Comparison of ENCODE assay signal across 9 cellular contexts in genomic region chr16:15395631-15396508, GRCh38. TPM values are rescaled to one million over a fixed set of nuclear protein-coding genes. Genes with fewer than 3 reads are reported as not detected.
DNase-seq lines count a peak whose midpoint lies in the region; ATAC-seq, FAIRE-seq and TF ChIP-seq lines count a peak whose summit lies in the region.
"Not testable (repeated sequence)": the region's sequence is repeated elsewhere in the genome, so short reads cannot be mapped to it uniquely, and the experiment has no call there.
"Had no signal": no experiment of that assay in that cellular context is flagged by ENCODE, and none has a peak within 500 bp of the region (broad histone marks: within the 10 kb centered on the region; RNA-seq: fewer than 3 reads in every experiment).

Gene MPV17L, plus strand, starts transcription at chr16:15395754. Its CDS starts 144 bp downstream, at chr16:15395898.

- CTCF ChIA-PET in endothelial cell of umbilical vein (lab: Charles Lee), result not testable (repeated sequence)

- not testable (repeated sequence) for H3K9me3 ChIP-seq in endothelial cell of umbilical vein (replicated peaks; ENCODE audit: control insufficient read depth, insufficient read depth, low read length)

- H3K4me1 Mint-ChIP-seq in activated naive CD8-positive, alpha-beta T cell treated with anti-CD3 and anti-CD28 coated beads for 36 hours; nephron; stimulated activated memory B cell treated with anti-CD40 and anti-IgM and Interleukin-4, amounts not matched to agents 10 μg/mL and 1 μg/mL and 100 μg/mL, for 72 hours: not testable (repeated sequence)

- H3K36me3 Mint-ChIP-seq in activated naive CD8-positive, alpha-beta T cell treated with anti-CD3 and anti-CD28 coated beads for 36 hours; nephron (ENCODE audit: low read depth); stimulated activated memory B cell treated with anti-CD40 and anti-IgM and Interleukin-4, amounts not matched to agents 10 μg/mL and 1 μg/mL and 100 μg/mL, for 72 hours: not testable (repeated sequence)

- DNase-seq in AG10803 (ENCODE audit: low read depth); endothelial cell of umbilical vein (ENCODE audit: low read depth, low spot score): not testable (repeated sequence)
- peak in 45 of 76 experiments; percentile 2 to 62 (median 29) for DNase-seq in HUDEP-2 (lab: John Stamatoyannopoulos, UW; ENCODE audit: unreplicated experiment in 76 of 76)
- DNase-seq in NCI-H510A treated with DMSO at 0.1 percent for 48 hours (lab: John Stamatoyannopoulos, UW), result peak; percentile 60
- DNase-seq in activated naive CD8-positive, alpha-beta T cell treated with anti-CD3 and anti-CD28 coated beads for 36 hours, result peak; percentile 16
- peak; percentile 75 for DNase-seq in iPS-NIHi11 (ENCODE audit: low spot score)

- not testable (repeated sequence) for TF ChIP-seq POLR2A in endothelial cell of umbilical vein (IDR thresholded peaks at IDR 0.05; ENCODE audit: low read depth, low read length)

- H3K4me1 ChIP-seq in endothelial cell of umbilical vein (ENCODE audit: control insufficient read depth, extremely low read depth, insufficient read depth, low read length), result not testable (repeated sequence)

- dilution Hi-C loops in endothelial cell of umbilical vein (cut with MboI; ENCODE audit: extremely low pct_ligation_motif_present, low sequenced_read_pairs), result not testable (repeated sequence)

- H3K9me3 Mint-ChIP-seq in activated naive CD8-positive, alpha-beta T cell treated with anti-CD3 and anti-CD28 coated beads for 36 hours; nephron; stimulated activated memory B cell treated with anti-CD40 and anti-IgM and Interleukin-4, amounts not matched to agents 10 μg/mL and 1 μg/mL and 100 μg/mL, for 72 hours: not testable (repeated sequence)

- H3K9me1 ChIP-seq in endothelial cell of umbilical vein (replicated peaks; ENCODE audit: control insufficient read depth, extremely low read depth, insufficient read depth, low read length), result not testable (repeated sequence)

- H3K4me3 ChIP-seq in AG10803 (ENCODE audit: low read length) (peak within 1 kb of the TSS; percentile 27), endothelial cell of umbilical vein (replicated peaks in 1 of 3; ENCODE audit: insufficient read depth in 1 of 3, low read depth in 1 of 3, low read length in 3 of 3) (peak within 1 kb of the TSS; percentile 23 to 41 (median 36))

- not testable (repeated sequence) for H3K27me3 ChIP-seq in endothelial cell of umbilical vein (ENCODE audit: control insufficient read depth in 2 of 2, insufficient read depth in 2 of 2, low read length in 2 of 2)

- not testable (repeated sequence) for H3K27ac Mint-ChIP-seq in activated naive CD8-positive, alpha-beta T cell treated with anti-CD3 and anti-CD28 coated beads for 36 hours; stimulated activated memory B cell treated with anti-CD40 and anti-IgM and Interleukin-4, amounts not matched to agents 10 μg/mL and 1 μg/mL and 100 μg/mL, for 72 hours
- peak within 1 kb of the TSS in 2 of 3 experiments; percentile 33 to 83 for H3K27ac Mint-ChIP-seq in nephron

- H3K9ac ChIP-seq in endothelial cell of umbilical vein (replicated peaks; ENCODE audit: extremely low read depth, insufficient read depth, low read length), result not testable (repeated sequence)

- H3K27ac ChIP-seq in endothelial cell of umbilical vein (ENCODE audit: insufficient read depth, low read depth, low read length), result not testable (repeated sequence)

- POLR2A ChIA-PET in endothelial cell of umbilical vein (lab: Charles Lee), result not testable (repeated sequence)

- H3K27me3 Mint-ChIP-seq in activated naive CD8-positive, alpha-beta T cell treated with anti-CD3 and anti-CD28 coated beads for 36 hours, result peaks cover 62% of the 10 kb centered on the region
- not testable (repeated sequence) for H3K27me3 Mint-ChIP-seq in nephron (ENCODE audit: low read depth)
- peaks cover 11% of the 10 kb centered on the region for H3K27me3 Mint-ChIP-seq in stimulated activated memory B cell treated with anti-CD40 and anti-IgM and Interleukin-4, amounts not matched to agents 10 μg/mL and 1 μg/mL and 100 μg/mL, for 72 hours

- not testable (repeated sequence) for FAIRE-seq in endothelial cell of umbilical vein (lab: Jason Lieb, UNC)

- intact Hi-C loops in endothelial cell of umbilical vein (cut with micrococcal nuclease), result not testable (repeated sequence)

- TF ChIP-seq CTCF in AG10803 (conservative IDR thresholded peaks at IDR 0.05; ENCODE audit: low read length); endothelial cell of umbilical vein (IDR thresholded peaks at IDR 0.05; ENCODE audit: extremely low read depth in 1 of 2, insufficient read depth in 1 of 2, low read depth in 1 of 2, low read length in 2 of 2); nephron (IDR thresholded peaks at IDR 0.05; ENCODE audit: unreplicated experiment in 3 of 3): not testable (repeated sequence)

- BruUV-seq in endothelial cell of umbilical vein (replicated peaks; lab: Mats Ljungman, UMichigan), result not testable (repeated sequence)

- not testable (repeated sequence) for H4K20me1 ChIP-seq in endothelial cell of umbilical vein (replicated peaks; ENCODE audit: control insufficient read depth, extremely low read depth, insufficient read depth, low read length)

- H3K4me2 ChIP-seq in endothelial cell of umbilical vein (ENCODE audit: insufficient read depth, low read length), result peak within 1 kb of the TSS; percentile 42

- not testable (repeated sequence) for H3K36me3 ChIP-seq in endothelial cell of umbilical vein (ENCODE audit: control insufficient read depth in 2 of 2, extremely low read depth in 1 of 2, insufficient read depth in 2 of 2, low read length in 2 of 2)

- peak within 1 kb of the TSS; percentile 95 for H2AFZ ChIP-seq in endothelial cell of umbilical vein (ENCODE audit: low read depth, low read length)

- ATAC-seq in stimulated activated memory B cell treated with anti-CD40 and anti-IgM and Interleukin-4, amounts not matched to agents 10 μg/mL and 1 μg/mL and 100 μg/mL, for 72 hours, result peak; percentile 80

- peak within 1 kb of the TSS; percentile 22 for H3K4me3 Mint-ChIP-seq in activated naive CD8-positive, alpha-beta T cell treated with anti-CD3 and anti-CD28 coated beads for 36 hours
- peak within 1 kb of the TSS; percentile 82 to 86 (median 83) for H3K4me3 Mint-ChIP-seq in nephron
- peak within 1 kb of the TSS; percentile 70 for H3K4me3 Mint-ChIP-seq in stimulated activated memory B cell treated with anti-CD40 and anti-IgM and Interleukin-4, amounts not matched to agents 10 μg/mL and 1 μg/mL and 100 μg/mL, for 72 hours

- not testable (repeated sequence) for H3K79me2 ChIP-seq in endothelial cell of umbilical vein (ENCODE audit: control insufficient read depth, insufficient read depth, low read length)

RNA-seq across cellular contexts. Expression of gene MPV17L, which starts in this region (rescaled TPM):
- under 1 TPM; 0.20 to 0.21 TPM for total RNA-seq in activated naive CD8-positive, alpha-beta T cell treated with anti-CD3 and anti-CD28 coated beads for 36 hours
- 0.22 and 0.32 TPM in 2 replicates for total RNA-seq in endothelial cell of umbilical vein
- polyA plus RNA-seq in endothelial cell of umbilical vein, result 0.06 and 0.18 TPM in 2 replicates
- 0.04 and 0.07 TPM in 2 replicates for polyA plus RNA-seq in endothelial cell of umbilical vein (2011; cell fraction: cytosol; rRNA removed)
- 0.01 and 0.11 TPM in 2 replicates for polyA plus RNA-seq in endothelial cell of umbilical vein (2011; cell fraction: nucleus; rRNA removed)
- 0.16 and 0.27 TPM in 2 replicates for polyA plus RNA-seq in endothelial cell of umbilical vein (2012)
- 0.19 and 1.9 TPM in 2 replicates for polyA minus RNA-seq in endothelial cell of umbilical vein
- 9.6 TPM for polyA minus RNA-seq in endothelial cell of umbilical vein (2011; cell fraction: cytosol; rRNA and poly(A)+ RNA removed)
- polyA minus RNA-seq in endothelial cell of umbilical vein (2011; cell fraction: nucleus; rRNA and poly(A)+ RNA removed), result 0.05 TPM in 1 of 2 replicates, not detected in the other
- total RNA-seq: RPMI7951 had no signal

Comparison
In these comparisons a context has a peak if more than half of its experiments do, and no peak if none do; other contexts are left out.
1. Peak in DNase-seq in activated naive CD8-positive, alpha-beta T cell treated with anti-CD3 and anti-CD28 coated beads for 36 hours; RNA of the gene not detected or under 1 TPM.
2. H3K4me3 Mint-ChIP-seq: peak in every context shown above with its lines; median percentile 83 in nephron; 70 in stimulated activated memory B cell treated with anti-CD40 and anti-IgM and Interleukin-4, amounts not matched to agents 10 μg/mL and 1 μg/mL and 100 μg/mL, for 72 hours; 22 in activated naive CD8-positive, alpha-beta T cell treated with anti-CD3 and anti-CD28 coated beads for 36 hours.